29 cellular contexts compared by ENCODE assay signal in genomic region chr20:53647286-53647821, GRCh38.
"Had no signal": no experiment of that assay in that cellular context is flagged by ENCODE, and none has a peak within 500 bp of the region (broad histone marks: within the 10 kb centered on the region; RNA-seq: fewer than 3 reads in every experiment).

No MANE protein-coding gene starts in this region.

- H3K27ac Mint-ChIP-seq: activated CD4-positive, alpha-beta T cell treated with anti-CD3 and anti-CD28 coated beads for 36 hours; activated CD8-positive, alpha-beta memory T cell treated with anti-CD3 and anti-CD28 coated beads, Interleukin-2, amount 10 ng/mL, durations not matched to agents 7 days and 5 days; activated CD8-positive, alpha-beta T cell treated with anti-CD3 and anti-CD28 coated beads, Interleukin-2, amount 10 ng/mL, durations not matched to agents 7 days and 5 days; activated naive CD8-positive, alpha-beta T cell; activated T-helper 2 cell treated with anti-CD3 and anti-CD28 coated beads, Interferon-gamma antibody, Interleukin-2, Interleukin-4, amounts not matched to agents 10 μg/mL and 5 μg/mL and 100 μg/mL, durations not matched to agents 14 hours and 24 hours and 36 hours; natural killer cell treated with Interleukin-12 subunit alpha and Interleukin-12 subunit beta and Interleukin-15 and Interleukin-18, amount 100 ng/mL, for 72 hours; T-helper 2 cell treated with Interferon-gamma antibody and Interleukin-4, amounts not matched to agents 5 μg/mL and 100 μg/mL, for 36 hours had no signal

- H3K9me3 Mint-ChIP-seq: activated T-helper 2 cell treated with anti-CD3 and anti-CD28 coated beads, Interferon-gamma antibody, Interleukin-2, Interleukin-4, amounts not matched to agents 10 μg/mL and 5 μg/mL and 100 μg/mL, durations not matched to agents 14 hours and 24 hours and 36 hours; central memory CD8-positive, alpha-beta T cell; natural killer cell treated with Interleukin-12 subunit alpha and Interleukin-12 subunit beta and Interleukin-15 and Interleukin-18, amount 100 ng/mL, for 72 hours; T-helper 2 cell treated with Interferon-gamma antibody and Interleukin-4, amounts not matched to agents 5 μg/mL and 100 μg/mL, for 36 hours had no signal

- FAIRE-seq: bronchial epithelial cell had no signal

- H3K36me3 ChIP-seq: esophagus squamous epithelium, heart right ventricle, left lung, lower lobe of right lung, tibial nerve, uterus had no signal

- ATAC-seq: activated CD4-positive, alpha-beta T cell treated with anti-CD3 and anti-CD28 coated beads for 36 hours; activated CD8-positive, alpha-beta memory T cell treated with anti-CD3 and anti-CD28 coated beads, Interleukin-2, amount 10 ng/mL, durations not matched to agents 7 days and 5 days; activated CD8-positive, alpha-beta T cell treated with anti-CD3 and anti-CD28 coated beads, Interleukin-2, amount 10 ng/mL, durations not matched to agents 7 days and 5 days; heart right ventricle; left lung; lower lobe of right lung; natural killer cell treated with Interleukin-12 subunit alpha and Interleukin-12 subunit beta and Interleukin-15 and Interleukin-18, amount 100 ng/mL, for 72 hours; right cardiac atrium had no signal

- H3K4me3 ChIP-seq: esophagus squamous epithelium, heart right ventricle, left lung, lower lobe of right lung, tibial nerve, uterus had no signal

- DNase-seq: activated CD4-positive, alpha-beta T cell treated with anti-CD3 and anti-CD28 coated beads for 36 hours; activated CD4-positive, CD25-positive, alpha-beta regulatory T cell; activated CD8-positive, alpha-beta memory T cell treated with anti-CD3 and anti-CD28 coated beads, Interleukin-2, amount 10 ng/mL, durations not matched to agents 7 days and 5 days; activated CD8-positive, alpha-beta T cell treated with anti-CD3 and anti-CD28 coated beads, Interleukin-2, amount 10 ng/mL, durations not matched to agents 7 days and 5 days; activated naive CD4-positive, alpha-beta T cell treated with Interleukin-2 at 50 U/mL for 16 hours; activated T-cell treated with anti-CD3 and anti-CD28 coated beads, Interleukin-2, amount 50 U/mL, for 48 hours; anterior cingulate cortex; dermis blood vessel endothelial cell; effector CD4-positive, alpha-beta T cell; esophagus squamous epithelium; foreskin melanocyte; heart right ventricle; kidney glomerular epithelial cell; left lung; lower lobe of right lung; mesendoderm; posterior cingulate gyrus; right cardiac atrium; stimulated activated CD4-positive, alpha-beta T cell treated with anti-CD3 and anti-CD28 coated beads, Interleukin-2, amount 100 ng/mL, for 48 hours; stimulated activated naive CD4-positive, alpha-beta T cell treated with Interleukin-2 at 50 U/mL for 16 hours; uterus had no signal

- H3K27me3 Mint-ChIP-seq: activated CD4-positive, alpha-beta T cell treated with anti-CD3 and anti-CD28 coated beads for 36 hours; activated CD8-positive, alpha-beta memory T cell treated with anti-CD3 and anti-CD28 coated beads, Interleukin-2, amount 10 ng/mL, durations not matched to agents 7 days and 5 days; activated naive CD8-positive, alpha-beta T cell; central memory CD8-positive, alpha-beta T cell; natural killer cell treated with Interleukin-12 subunit alpha and Interleukin-12 subunit beta and Interleukin-15 and Interleukin-18, amount 100 ng/mL, for 72 hours had no signal

- H3K9me3 ChIP-seq: esophagus squamous epithelium, heart right ventricle, left lung, lower lobe of right lung, tibial nerve, uterus had no signal

- H3K27ac ChIP-seq: epithelial cell of prostate, esophagus squamous epithelium, heart right ventricle, left lung, lower lobe of right lung, tibial nerve, uterus had no signal

- H3K4me1 ChIP-seq: uterus had no signal

- H3K36me3 Mint-ChIP-seq: activated naive CD8-positive, alpha-beta T cell; natural killer cell treated with Interleukin-12 subunit alpha and Interleukin-12 subunit beta and Interleukin-15 and Interleukin-18, amount 100 ng/mL, for 72 hours had no signal

- H3K4me3 Mint-ChIP-seq: activated CD4-positive, alpha-beta T cell treated with anti-CD3 and anti-CD28 coated beads for 36 hours; activated CD8-positive, alpha-beta memory T cell treated with anti-CD3 and anti-CD28 coated beads, Interleukin-2, amount 10 ng/mL, durations not matched to agents 7 days and 5 days; activated CD8-positive, alpha-beta T cell treated with anti-CD3 and anti-CD28 coated beads, Interleukin-2, amount 10 ng/mL, durations not matched to agents 7 days and 5 days; activated naive CD8-positive, alpha-beta T cell; central memory CD8-positive, alpha-beta T cell; natural killer cell treated with Interleukin-12 subunit alpha and Interleukin-12 subunit beta and Interleukin-15 and Interleukin-18, amount 100 ng/mL, for 72 hours; T-helper 2 cell treated with Interferon-gamma antibody and Interleukin-4, amounts not matched to agents 5 μg/mL and 100 μg/mL, for 36 hours had no signal

- H3K27me3 ChIP-seq: esophagus squamous epithelium, heart right ventricle, left lung, tibial nerve, uterus had no signal
